Comparison of ENCODE assay signal across 12 cellular contexts in the genomic region with DNA sequence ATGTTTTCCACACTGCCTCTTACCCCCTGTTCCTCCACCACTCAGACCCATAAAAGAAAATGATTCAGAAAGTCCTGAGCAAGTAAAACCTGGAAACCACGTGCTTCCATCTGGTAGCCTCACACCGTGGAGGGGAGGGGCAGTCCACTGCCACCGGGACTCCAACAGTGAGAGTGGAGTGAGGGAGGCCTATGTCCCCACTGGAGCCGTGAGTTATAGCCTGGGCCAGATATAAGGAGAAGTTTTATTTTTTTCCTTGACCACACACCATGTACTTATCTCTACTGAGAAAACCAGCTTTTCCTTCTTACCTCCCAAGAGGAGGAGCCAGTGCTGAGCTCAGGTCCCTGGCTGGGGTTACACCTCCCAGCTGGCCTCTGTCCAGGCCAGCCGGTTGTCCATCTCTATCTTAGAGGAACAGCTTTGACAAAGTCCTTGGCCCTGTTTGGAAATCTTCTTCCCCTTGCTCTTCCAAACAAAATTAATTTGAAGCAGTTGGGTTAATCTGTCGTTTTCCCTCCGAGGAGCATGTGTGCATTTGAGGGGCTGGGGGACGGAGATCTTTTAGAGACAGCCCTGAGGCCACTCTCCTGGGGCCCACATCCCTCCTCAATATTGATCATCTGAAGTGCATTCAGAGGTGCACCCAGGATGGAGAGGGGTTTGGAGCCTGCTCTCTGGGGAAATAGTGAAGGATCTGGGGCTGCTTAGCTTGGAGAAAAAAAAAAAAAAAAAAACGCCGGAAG. TPM values are rescaled to one million over a fixed set of nuclear protein-coding genes. Genes with fewer than 3 reads are reported as not detected.
A peak's percentile ranks its signal among the peaks of the same experiment; 100 is the strongest.
DNase-seq lines count a peak whose midpoint lies in the region; ATAC-seq and TF ChIP-seq lines count a peak whose summit lies in the region.
"Had no signal": no experiment of that assay in that cellular context is flagged by ENCODE, and none has a peak within 500 bp of the region (broad histone marks: within the 10 kb centered on the region; RNA-seq: fewer than 3 reads in every experiment).

No MANE protein-coding gene starts in this region.

- H3K36me3 ChIP-seq in mucosa of descending colon (ENCODE audit: low read depth) = no peaks in the 10 kb centered on the region

- intact Hi-C loops in mucosa of descending colon (cut with DNase I, micrococcal nuclease) = no loop called here

- peak; percentile 73 for ATAC-seq in mucosa of descending colon

- TF ChIP-seq CTCF in astrocyte of the spinal cord (IDR thresholded peaks at IDR 0.05; ENCODE audit: low read depth, low read length) (no peak), mucosa of descending colon (IDR thresholded peaks at IDR 0.05) (no peak)

- H3K4me1 ChIP-seq in mucosa of descending colon (ENCODE audit: low read depth) = no peaks in the 10 kb centered on the region

- H3K4me3 ChIP-seq in astrocyte of the spinal cord (ENCODE audit: low read depth, low read length) (no peak overlapping the region), mucosa of descending colon (no peak overlapping the region)

- in situ Hi-C loops in astrocyte of the spinal cord (cut with HindIII; ENCODE audit: low sequenced_read_pairs) = no loop called here

- DNase-seq in AG20443 (ENCODE audit: low spot score) (peak; percentile 40), HPDE6-E6E7 (ENCODE audit: extremely low spot score) (peak; percentile 20), astrocyte of the spinal cord (ENCODE audit: low read depth, low spot score) (peak; percentile 41), mucosa of descending colon (peak in 2 of 3 donors; percentile 18 to 28), SKM-1 treated with dmso at 0.1 percent for 144 hours (lab: John Stamatoyannopoulos, UW; ENCODE audit: unreplicated experiment) (no peak), NOMO-1 treated with DMSO at 0.1 percent for 48 hours (lab: John Stamatoyannopoulos, UW; ENCODE audit: unreplicated experiment) (no peak), SW480 (ENCODE audit: low spot score) (no peak), NCI-H446 treated with DMSO at 0.1 percent for 48 hours (lab: John Stamatoyannopoulos, UW) (no peak)
- DNase-seq: activated naive CD4-positive, alpha-beta T cell treated with anti-CD3 and anti-CD28 coated beads, Interleukin-2, amount 50 U/mL, for 16 hours; DMS79 treated with DMSO at 0.1 percent for 48 hours; occipital lobe; stimulated activated naive B cell treated with anti-CD40 and anti-IgM and Interleukin-4, amounts not matched to agents 10 μg/mL and 1 μg/mL and 100 μg/mL, for 72 hours had no signal

- H3K9me3 ChIP-seq in mucosa of descending colon = no peaks in the 10 kb centered on the region

RNA-seq across cellular contexts. Expression of a gene that starts 49.1 kb away (rescaled TPM):
- 100 to 1,000 TPM; 134 to 160 (median 155) TPM for total RNA-seq in mucosa of descending colon

Comparison
In these comparisons a context has a peak if more than half of its experiments do, and no peak if none do; other contexts are left out.
1. DNase-seq: peak in AG20443 (single experiment), HPDE6-E6E7 (single experiment), astrocyte of the spinal cord (single experiment) and mucosa of descending colon (2 of 3); none in SKM-1 treated with dmso at 0.1 percent for 144 hours (single experiment), NOMO-1 treated with DMSO at 0.1 percent for 48 hours (single experiment), SW480 (single experiment) and NCI-H446 treated with DMSO at 0.1 percent for 48 hours (single experiment).